11 cellular contexts compared by ENCODE assay signal in the genomic region with DNA sequence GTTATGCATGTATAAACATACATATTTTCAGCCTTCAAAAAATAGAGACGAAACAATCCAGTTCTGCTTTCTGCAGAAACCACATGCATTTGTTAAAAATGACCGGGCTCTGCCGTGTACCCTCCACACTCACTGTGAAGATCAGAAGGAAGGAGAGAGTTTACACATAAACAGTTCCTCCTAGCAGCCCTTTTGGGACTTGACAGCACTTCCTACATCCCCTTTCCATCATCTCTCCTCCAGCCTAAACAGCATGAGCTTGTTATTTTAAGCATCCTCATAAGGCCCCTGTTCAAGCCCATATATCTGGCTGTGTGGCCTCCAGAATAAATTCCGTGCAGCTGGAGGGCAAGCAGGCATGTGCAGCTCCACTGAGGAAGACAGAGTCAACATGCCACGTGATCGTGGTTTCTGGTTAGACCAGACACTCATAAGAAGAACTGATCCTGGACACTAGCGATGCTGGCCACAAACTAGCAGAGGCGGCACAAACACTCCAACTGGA. TPM values are rescaled to one million over a fixed set of nuclear protein-coding genes. Genes with fewer than 3 reads are reported as not detected.
DNase-seq lines count a peak whose midpoint lies in the region; ATAC-seq, FAIRE-seq and TF ChIP-seq lines count a peak whose summit lies in the region.
"Had no signal": no experiment of that assay in that cellular context is flagged by ENCODE, and none has a peak within 500 bp of the region (broad histone marks: within the 10 kb centered on the region; RNA-seq: fewer than 3 reads in every experiment).

No MANE protein-coding gene starts in this region.

- ATAC-seq in activated CD8-positive, alpha-beta T cell treated with anti-CD3 and anti-CD28 coated beads, Interleukin-2, amount 10 ng/mL, durations not matched to agents 7 days and 5 days = peak; percentile 39
- no peak for ATAC-seq in activated CD8-positive, alpha-beta T cell treated with anti-CD3 and anti-CD28 coated beads for 36 hours
- ATAC-seq in HG02885 (IDR thresholded peaks at IDR 0.05; ENCODE audit: poor library complexity, unreplicated experiment) = peak; percentile 78

- peaks cover 53% of the 10 kb centered on the region for H3K36me3 ChIP-seq in OCI-LY7 (ENCODE audit: insufficient read depth, low read length)
- H3K36me3 ChIP-seq in small intestine (ENCODE audit: control insufficient read depth in 2 of 2, insufficient read depth in 2 of 2, low read length in 2 of 2) = no peaks in the 10 kb centered on the region
- peaks cover 26 to 28% of the 10 kb centered on the region in 2 donors for H3K36me3 ChIP-seq in ascending aorta

- H3K9me3 ChIP-seq in OCI-LY7 (ENCODE audit: low read length) (no peaks in the 10 kb centered on the region; the same call in 1 of the 2 replicates), small intestine (ENCODE audit: control insufficient read depth, low read depth) (no peaks in the 10 kb centered on the region), ascending aorta (no peaks in the 10 kb centered on the region)

- peaks cover 30% of the 10 kb centered on the region for H3K4me1 Mint-ChIP-seq in activated CD8-positive, alpha-beta T cell treated with anti-CD3 and anti-CD28 coated beads, Interleukin-2, amount 10 ng/mL, durations not matched to agents 7 days and 5 days (ENCODE audit: low read depth)
- no peaks in the 10 kb centered on the region for H3K4me1 Mint-ChIP-seq in activated CD8-positive, alpha-beta T cell treated with anti-CD3 and anti-CD28 coated beads for 36 hours (ENCODE audit: low read depth)

- H3K27me3 Mint-ChIP-seq in activated CD8-positive, alpha-beta T cell treated with anti-CD3 and anti-CD28 coated beads, Interleukin-2, amount 10 ng/mL, durations not matched to agents 7 days and 5 days (ENCODE audit: low read depth) = no peaks in the 10 kb centered on the region
- H3K27me3 Mint-ChIP-seq in activated CD8-positive, alpha-beta T cell treated with anti-CD3 and anti-CD28 coated beads for 36 hours = no peaks in the 10 kb centered on the region

- no peaks in the 10 kb centered on the region for H4K20me1 ChIP-seq in OCI-LY7 (ENCODE audit: insufficient read depth, low read length)

- H3K9me2 ChIP-seq in OCI-LY7 (ENCODE audit: insufficient read depth, low read length) = no peaks in the 10 kb centered on the region

- no peak for DNase-seq in activated CD8-positive, alpha-beta T cell treated with anti-CD3 and anti-CD28 coated beads, Interleukin-2, amount 10 ng/mL, durations not matched to agents 7 days and 5 days
- no peak for DNase-seq in activated CD8-positive, alpha-beta T cell treated with anti-CD3 and anti-CD28 coated beads for 36 hours
- peak; percentile 91 for DNase-seq in OCI-LY7 (ENCODE audit: low spot score)
- DNase-seq in small intestine = peak; percentile 9
- DNase-seq in GF-D8 (lab: John Stamatoyannopoulos, UW) = no peak
- DNase-seq in dermis blood vessel endothelial cell = no peak
- DNase-seq in ascending aorta (ENCODE audit: low spot score in 2 of 2) = no peak
- DNase-seq: ACHN; naive thymus-derived CD8-positive, alpha-beta T cell; NCI-H748 treated with DMSO at 0.1 percent for 48 hours had no signal

- H3K4me2 ChIP-seq in OCI-LY7 (ENCODE audit: low read length) = peak overlapping the region; percentile 73

- H3K27ac ChIP-seq in OCI-LY7 (ENCODE audit: low read depth, low read length, poor library complexity, severe bottlenecking) = peak overlapping the region; percentile 100
- H3K27ac ChIP-seq in small intestine (ENCODE audit: low read depth in 1 of 2, low read length in 1 of 2) = peak overlapping the region in 1 of 2 donors; percentile 61
- H3K27ac ChIP-seq in ascending aorta = no peak overlapping the region

- POLR2A ChIA-PET in activated CD8-positive, alpha-beta T cell treated with anti-CD3 and anti-CD28 coated beads, Interleukin-2, amount 10 ng/mL, durations not matched to agents 7 days and 5 days (lab: Charles Lee) = no interaction called here
- POLR2A ChIA-PET in activated CD8-positive, alpha-beta T cell treated with anti-CD3 and anti-CD28 coated beads for 36 hours (lab: Charles Lee) = interaction anchor here (0.8 kb wide), 1 partner anchor 105 kb away, joined by 3 read pairs; no protein-coding TSS in a partner anchor
- POLR2A ChIA-PET in OCI-LY7 (lab: Charles Lee) = interaction anchor here (0.6 to 4.0 kb wide), 8 partner anchors 17 to 231 kb away, joined by 3 to 27 read pairs (median 5); partner anchors contain the start of gene ADAM19

- H3K27ac Mint-ChIP-seq in activated CD8-positive, alpha-beta T cell treated with anti-CD3 and anti-CD28 coated beads, Interleukin-2, amount 10 ng/mL, durations not matched to agents 7 days and 5 days = no peak overlapping the region
- no peak overlapping the region for H3K27ac Mint-ChIP-seq in activated CD8-positive, alpha-beta T cell treated with anti-CD3 and anti-CD28 coated beads for 36 hours

- peak overlapping the region; percentile 42 for H3K4me3 ChIP-seq in OCI-LY7 (ENCODE audit: low read depth, low read length, poor library complexity, severe bottlenecking)
- no peak overlapping the region for H3K4me3 ChIP-seq in small intestine (ENCODE audit: low read depth in 1 of 2, low read length in 2 of 2)
- H3K4me3 ChIP-seq in ascending aorta = no peak overlapping the region

- H3K4me1 ChIP-seq in OCI-LY7 (ENCODE audit: insufficient read depth, low read length, poor library complexity, severe bottlenecking) = peaks cover 93% of the 10 kb centered on the region
- no peaks in the 10 kb centered on the region for H3K4me1 ChIP-seq in small intestine (ENCODE audit: control insufficient read depth in 2 of 2, insufficient read depth in 1 of 2, low read depth in 1 of 2, low read length in 1 of 2)
- no peaks in the 10 kb centered on the region for H3K4me1 ChIP-seq in ascending aorta

- no peak for FAIRE-seq in small intestine (lab: Jason Lieb, UNC)

- peak overlapping the region; percentile 61 for H2AFZ ChIP-seq in OCI-LY7 (ENCODE audit: low read length)

- H3K27me3 ChIP-seq in small intestine (ENCODE audit: control insufficient read depth in 2 of 2, insufficient read depth in 2 of 2, low read length in 2 of 2) (no peaks in the 10 kb centered on the region), ascending aorta (no peaks in the 10 kb centered on the region)

- no peak for TF ChIP-seq CTCF in activated CD8-positive, alpha-beta T cell treated with anti-CD3 and anti-CD28 coated beads for 36 hours (IDR thresholded peaks at IDR 0.05)
- no peak for TF ChIP-seq CTCF in OCI-LY7 (conservative IDR thresholded peaks at IDR 0.05; ENCODE audit: low read length)
- TF ChIP-seq CTCF in ascending aorta (IDR thresholded peaks at IDR 0.05) = no peak

- peaks cover 67% of the 10 kb centered on the region for H3K36me3 Mint-ChIP-seq in activated CD8-positive, alpha-beta T cell treated with anti-CD3 and anti-CD28 coated beads, Interleukin-2, amount 10 ng/mL, durations not matched to agents 7 days and 5 days (ENCODE audit: low read depth)
- no peaks in the 10 kb centered on the region for H3K36me3 Mint-ChIP-seq in activated CD8-positive, alpha-beta T cell treated with anti-CD3 and anti-CD28 coated beads for 36 hours (ENCODE audit: low read depth)
- H3K36me3 Mint-ChIP-seq: naive thymus-derived CD8-positive, alpha-beta T cell had no signal

- no peaks in the 10 kb centered on the region for H3K9me3 Mint-ChIP-seq in activated CD8-positive, alpha-beta T cell treated with anti-CD3 and anti-CD28 coated beads, Interleukin-2, amount 10 ng/mL, durations not matched to agents 7 days and 5 days (ENCODE audit: insufficient read depth)
- no peaks in the 10 kb centered on the region for H3K9me3 Mint-ChIP-seq in activated CD8-positive, alpha-beta T cell treated with anti-CD3 and anti-CD28 coated beads for 36 hours
- H3K9me3 Mint-ChIP-seq: naive thymus-derived CD8-positive, alpha-beta T cell had no signal

- CTCF ChIA-PET in activated CD8-positive, alpha-beta T cell treated with anti-CD3 and anti-CD28 coated beads, Interleukin-2, amount 10 ng/mL, durations not matched to agents 7 days and 5 days (lab: Charles Lee) = no interaction called here
- CTCF ChIA-PET in activated CD8-positive, alpha-beta T cell treated with anti-CD3 and anti-CD28 coated beads for 36 hours (lab: Charles Lee) = interaction anchor here (2.2 kb wide), 1 partner anchor 241 kb away, joined by 7 read pairs; the partner anchor contains the start of gene LSM11
- CTCF ChIA-PET in OCI-LY7 (lab: Charles Lee; ENCODE audit: unreplicated experiment) = interaction anchor here (0.7 kb wide), 1 partner anchor 16 kb away, joined by 4 read pairs; no protein-coding TSS in a partner anchor

- BruUV-seq in OCI-LY7 (replicated peaks; lab: Mats Ljungman, UMichigan) = no TSS peak

- intact Hi-C loops in activated CD8-positive, alpha-beta T cell treated with anti-CD3 and anti-CD28 coated beads for 36 hours (cut with micrococcal nuclease) = no loop called here
- intact Hi-C loops in OCI-LY7 (cut with micrococcal nuclease; ENCODE audit: unreplicated experiment) (loop anchor here (1.0 to 10.0 kb wide), 8 partner anchors 15 to 617 kb away; partner anchors contain the start of gene THG1L), ascending aorta (cut with DNase I) (no loop called here)

- no peaks in the 10 kb centered on the region for H3K79me2 ChIP-seq in OCI-LY7 (ENCODE audit: insufficient read depth, low read depth, low read length)

- 57 to 85% (median 70%) methylated on average over 8 of the region's 8 CpGs for WGBS in small intestine, 3 donors

- H3K4me3 Mint-ChIP-seq in activated CD8-positive, alpha-beta T cell treated with anti-CD3 and anti-CD28 coated beads, Interleukin-2, amount 10 ng/mL, durations not matched to agents 7 days and 5 days = no peak overlapping the region
- H3K4me3 Mint-ChIP-seq in activated CD8-positive, alpha-beta T cell treated with anti-CD3 and anti-CD28 coated beads for 36 hours = no peak overlapping the region

RNA-seq across cellular contexts. Expression of gene NIPAL4, which starts 42.2 kb away (rescaled TPM):
- not detected for total RNA-seq in activated CD8-positive, alpha-beta T cell treated with anti-CD3 and anti-CD28 coated beads, Interleukin-2, amount 10 ng/mL, durations not matched to agents 7 days and 5 days
- total RNA-seq in activated CD8-positive, alpha-beta T cell treated with anti-CD3 and anti-CD28 coated beads for 36 hours = under 1 TPM; 0.29 to 0.72 TPM
- total RNA-seq in OCI-LY7 (2014; rRNA removed; shearing (Covaris generic)) = not detected in 2 replicates
- total RNA-seq in OCI-LY7 (2022) (not detected in 2 replicates), dermis blood vessel endothelial cell (not detected in 2 replicates), ascending aorta (not detected)
- polyA plus RNA-seq in small intestine = under 1 TPM in 1 of 3 donors, not detected in 2; 0.10 TPM
- polyA plus RNA-seq: naive thymus-derived CD8-positive, alpha-beta T cell had no signal

Comparison
In these comparisons a context has a peak if more than half of its experiments do, and no peak if none do; other contexts are left out.
1. DNase-seq: peak in OCI-LY7 (single experiment) and small intestine (single experiment); none in activated CD8-positive, alpha-beta T cell treated with anti-CD3 and anti-CD28 coated beads, Interleukin-2, amount 10 ng/mL, durations not matched to agents 7 days and 5 days (single experiment), activated CD8-positive, alpha-beta T cell treated with anti-CD3 and anti-CD28 coated beads for 36 hours (single experiment), GF-D8 (single experiment), dermis blood vessel endothelial cell (single experiment) and ascending aorta (0 of 2).